10 cellular contexts compared by ENCODE assay signal in the genomic region with DNA sequence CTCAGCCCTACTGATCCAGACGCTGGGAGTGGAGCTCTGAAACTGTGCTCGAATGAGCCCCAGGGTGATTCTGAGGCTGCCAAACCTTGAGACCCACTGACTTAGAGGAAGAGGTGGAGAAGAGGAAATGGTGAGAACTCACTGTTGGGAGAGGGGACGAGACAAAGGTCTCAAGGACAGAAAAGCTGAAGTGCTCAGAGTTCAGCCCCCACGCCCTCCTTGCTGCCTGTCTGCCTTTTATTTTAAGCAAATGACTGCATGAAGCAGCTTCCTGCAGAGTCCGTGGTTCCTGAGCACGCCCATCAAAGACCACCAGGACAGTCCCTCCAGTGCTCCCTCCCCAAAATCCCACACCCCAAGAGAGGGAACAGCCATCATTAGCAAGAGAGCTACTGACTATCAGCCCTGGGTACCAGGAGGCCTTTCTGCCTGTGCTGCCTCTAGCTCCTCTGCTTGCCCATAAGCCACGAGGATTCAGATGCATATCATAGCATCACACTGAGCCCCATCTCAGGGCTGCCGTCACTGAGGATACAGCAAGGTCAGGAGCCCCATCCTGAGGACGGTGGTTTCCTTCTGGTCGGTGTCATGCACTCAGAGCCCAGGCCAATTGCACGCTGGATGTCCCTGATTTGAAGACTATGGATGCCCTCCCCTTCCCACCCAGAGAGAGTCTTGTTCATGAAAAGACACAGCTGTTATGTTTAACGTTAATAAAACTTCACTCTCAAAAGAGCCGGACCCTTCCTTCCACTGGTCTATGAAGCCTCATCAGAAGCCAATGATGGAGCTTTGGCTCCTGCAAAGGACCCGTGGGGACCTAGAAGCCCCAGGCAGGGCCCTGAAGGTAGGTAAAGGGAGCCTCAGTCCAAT.
A peak's percentile ranks its signal among the peaks of the same experiment; 100 is the strongest.
DNase-seq lines count a peak whose midpoint lies in the region; ATAC-seq lines count a peak whose summit lies in the region.
"Had no signal": no experiment of that assay in that cellular context is flagged by ENCODE, and none has a peak within 500 bp of the region (broad histone marks: within the 10 kb centered on the region; RNA-seq: fewer than 3 reads in every experiment).

No MANE protein-coding gene starts in this region.

- H3K27me3 Mint-ChIP-seq in activated naive CD8-positive, alpha-beta T cell = no peaks in the 10 kb centered on the region

- H3K4me3 Mint-ChIP-seq in activated naive CD8-positive, alpha-beta T cell = peak overlapping the region; percentile 73

- H3K36me3 ChIP-seq in BLaER1 treated with 17β-estradiol and CSF1 and Interleukin-3, amounts not matched to agents 10 nM and 100 nM = peaks cover 0 to 51% (median 40%) of the 10 kb centered on the region in 11 experiments; a peak in 20 of 22 replicates
- peaks cover 2 to 4% of the 10 kb centered on the region in 2 donors for H3K36me3 ChIP-seq in muscle layer of duodenum (ENCODE audit: control insufficient read depth in 1 of 2, insufficient read depth in 2 of 2, low read length in 2 of 2)
- H3K36me3 ChIP-seq: thoracic aorta had no signal

- H3K27me3 ChIP-seq in BLaER1 treated with 17β-estradiol and CSF1 and Interleukin-3, amounts not matched to agents 10 nM and 100 nM = no peaks in the 10 kb centered on the region
- no peaks in the 10 kb centered on the region for H3K27me3 ChIP-seq in muscle layer of duodenum (ENCODE audit: low read depth, low read length)

- H4K20me1 ChIP-seq in BLaER1 treated with 17β-estradiol and CSF1 and Interleukin-3, amounts not matched to agents 10 nM and 100 nM = peaks cover 7 to 42% (median 28%) of the 10 kb centered on the region in 11 experiments; a peak in 17 of 22 replicates

- peak overlapping the region; percentile 59 to 94 (median 87) for H3K27ac ChIP-seq in BLaER1 treated with 17β-estradiol and CSF1 and Interleukin-3, amounts not matched to agents 10 nM and 100 nM
- H3K27ac ChIP-seq in muscle layer of duodenum (ENCODE audit: low read length) = peak overlapping the region; percentile 63
- H3K27ac ChIP-seq: thoracic aorta had no signal

- peak; percentile 74 for DNase-seq in MV-4-11 (lab: John Stamatoyannopoulos, UW)
- no peak for DNase-seq in activated gamma-delta T cell (lab: John Stamatoyannopoulos, UW)
- no peak for DNase-seq in kidney glomerular epithelial cell (lab: John Stamatoyannopoulos, UW)
- no peak for DNase-seq in DMS153 (lab: John Stamatoyannopoulos, UW)
- DNase-seq: NCI-H1694 had no signal

- H3K36me3 Mint-ChIP-seq in activated naive CD8-positive, alpha-beta T cell = peaks cover 17% of the 10 kb centered on the region

- no peaks in the 10 kb centered on the region for H3K9me3 Mint-ChIP-seq in activated naive CD8-positive, alpha-beta T cell (ENCODE audit: low read depth)

- peaks cover 88% of the 10 kb centered on the region for H3K4me1 Mint-ChIP-seq in activated naive CD8-positive, alpha-beta T cell (ENCODE audit: low read depth)

- H3K4me3 ChIP-seq in BLaER1 treated with 17β-estradiol and CSF1 and Interleukin-3, amounts not matched to agents 10 nM and 100 nM = peak overlapping the region in 5 of 10 experiments; percentile 1 to 48 (median 22); a peak in 6 of 20 replicates
- H3K4me3 ChIP-seq in muscle layer of duodenum (ENCODE audit: low read depth in 1 of 2, low read length in 2 of 2) = no peak overlapping the region
- H3K4me3 ChIP-seq: thoracic aorta had no signal

- H3K4me2 ChIP-seq in BLaER1 treated with 17β-estradiol and CSF1 and Interleukin-3, amounts not matched to agents 10 nM and 100 nM = peak overlapping the region; percentile 75 to 92 (median 89)

- H3K9me3 ChIP-seq in BLaER1 treated with 17β-estradiol and CSF1 and Interleukin-3, amounts not matched to agents 10 nM and 100 nM (replicated peaks in 1 of 11) = peaks cover 0 to 11% (median 0%) of the 10 kb centered on the region in 11 experiments; a peak in 2 of 22 replicates
- no peaks in the 10 kb centered on the region for H3K9me3 ChIP-seq in muscle layer of duodenum (ENCODE audit: control insufficient read depth in 1 of 2, low read length in 2 of 2)
- H3K9me3 ChIP-seq: thoracic aorta had no signal

- peak overlapping the region; percentile 62 to 76 (median 71) for H3K9ac ChIP-seq in BLaER1 treated with 17β-estradiol and CSF1 and Interleukin-3, amounts not matched to agents 10 nM and 100 nM

- H3K4me1 ChIP-seq in BLaER1 treated with 17β-estradiol and CSF1 and Interleukin-3, amounts not matched to agents 10 nM and 100 nM = peaks cover 70 to 91% (median 87%) of the 10 kb centered on the region in 10 experiments
- peaks cover 12 to 21% of the 10 kb centered on the region in 2 donors for H3K4me1 ChIP-seq in muscle layer of duodenum (ENCODE audit: control insufficient read depth in 1 of 2, insufficient read depth in 2 of 2, low read length in 2 of 2)

- ATAC-seq in GM18519 (IDR thresholded peaks at IDR 0.05; ENCODE audit: low FRiP score, unreplicated experiment) = no peak

- peak overlapping the region; percentile 93 for H3K27ac Mint-ChIP-seq in activated naive CD8-positive, alpha-beta T cell
